Comparison of ENCODE assay signal across 7 cellular contexts in the genomic region with DNA sequence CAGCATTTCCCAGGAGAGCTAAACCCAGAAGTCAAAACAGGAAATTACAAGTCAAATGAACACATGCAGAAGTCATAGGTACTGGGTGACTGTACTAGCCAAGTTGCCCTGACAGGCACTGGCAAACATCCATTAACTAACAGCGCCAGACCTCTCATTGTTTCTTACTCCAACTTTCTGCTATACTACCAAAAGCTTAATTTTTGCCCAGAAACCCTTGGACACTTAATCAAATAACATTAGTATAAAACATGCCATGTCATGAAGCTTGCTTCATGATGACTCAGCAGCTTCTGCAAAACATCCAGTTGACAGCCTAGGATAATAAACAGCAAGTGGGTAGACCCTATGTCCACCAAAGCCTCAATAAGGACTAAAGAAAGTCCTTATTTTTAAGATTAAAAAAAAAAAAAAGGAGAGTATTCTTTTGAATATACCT. TPM values are rescaled to one million over a fixed set of nuclear protein-coding genes. Genes with fewer than 3 reads are reported as not detected.
DNase-seq lines count a peak whose midpoint lies in the region; ATAC-seq and TF ChIP-seq lines count a peak whose summit lies in the region.

No MANE protein-coding gene starts in this region.

- H3K36me3 Mint-ChIP-seq in brain: peaks cover 34% of the 10 kb centered on the region
- H3K36me3 Mint-ChIP-seq in naive thymus-derived CD4-positive, alpha-beta T cell: peaks cover 0 to 19% (median 0%) of the 10 kb centered on the region in 5 donors

- CTCF ChIA-PET in naive thymus-derived CD4-positive, alpha-beta T cell (lab: Charles Lee): interaction anchor here (0.6 to 1.5 kb wide), 4 partner anchors 28 to 503 kb away, joined by 3 to 4 read pairs (median 4); a partner anchor contains a TSS

- H3K4me1 Mint-ChIP-seq in brain: peaks cover 59% of the 10 kb centered on the region
- peaks cover 13 to 75% (median 51%) of the 10 kb centered on the region in 7 donors for H3K4me1 Mint-ChIP-seq in naive thymus-derived CD4-positive, alpha-beta T cell

- H3K4me3 Mint-ChIP-seq in brain: peak overlapping the region in 4 of 5 experiments; percentile 50 to 82 (median 67)
- H3K4me3 Mint-ChIP-seq in naive thymus-derived CD4-positive, alpha-beta T cell: peak overlapping the region; percentile 46 to 90 (median 79)

- peak overlapping the region in 4 of 5 experiments; percentile 57 to 77 (median 72) for H3K27ac Mint-ChIP-seq in brain
- H3K27ac Mint-ChIP-seq in naive thymus-derived CD4-positive, alpha-beta T cell: peak overlapping the region in 7 of 9 donors; percentile 51 to 86 (median 65)

- H3K9me3 ChIP-seq in naive thymus-derived CD4-positive, alpha-beta T cell (ENCODE audit: control insufficient read depth in 2 of 3, low read length in 3 of 3): no peaks in the 10 kb centered on the region

- peak overlapping the region; percentile 56 for H3K4me3 ChIP-seq in GM12864 (ENCODE audit: low read depth, low read length)
- no peak overlapping the region for H3K4me3 ChIP-seq in naive thymus-derived CD4-positive, alpha-beta T cell (ENCODE audit: low read length)
- peak overlapping the region in 3 of 59 donors; percentile 8 to 17 (median 12) for H3K4me3 ChIP-seq in dorsolateral prefrontal cortex

- H3K9me3 Mint-ChIP-seq in brain: no peaks in the 10 kb centered on the region
- H3K9me3 Mint-ChIP-seq in naive thymus-derived CD4-positive, alpha-beta T cell: peaks cover 0 to 3% (median 0%) of the 10 kb centered on the region in 11 donors

- H3K36me3 ChIP-seq in naive thymus-derived CD4-positive, alpha-beta T cell (ENCODE audit: control insufficient read depth in 2 of 3, insufficient read depth in 3 of 3, low read length in 3 of 3): peaks cover 0 to 7% (median 0%) of the 10 kb centered on the region in 3 experiments

- no peak for ATAC-seq in naive thymus-derived CD4-positive, alpha-beta T cell
- ATAC-seq in HG03460 (IDR thresholded peaks at IDR 0.05; ENCODE audit: unreplicated experiment): no peak

- no peak overlapping the region for H3K27ac ChIP-seq in naive thymus-derived CD4-positive, alpha-beta T cell (ENCODE audit: low read depth, low read length)
- peak overlapping the region in 12 of 59 donors; percentile 2 to 69 (median 26) for H3K27ac ChIP-seq in dorsolateral prefrontal cortex

- no peaks in the 10 kb centered on the region for H3K27me3 ChIP-seq in naive thymus-derived CD4-positive, alpha-beta T cell (ENCODE audit: control insufficient read depth in 2 of 2, insufficient read depth in 2 of 2, low read length in 2 of 2)
- no peaks in the 10 kb centered on the region for H3K27me3 ChIP-seq in dorsolateral prefrontal cortex

- DNase-seq in GM12864 (ENCODE audit: low read depth): peak; percentile 16
- DNase-seq in NCI-H226: peak; percentile 59
- peak in 4 of 9 donors; percentile 16 to 22 (median 16) for DNase-seq in naive thymus-derived CD4-positive, alpha-beta T cell
- DNase-seq in iPS-NIHi7 (ENCODE audit: extremely low spot score): no peak
- DNase-seq in dorsolateral prefrontal cortex: no peak

- no peak for TF ChIP-seq CTCF in GM12864 (IDR thresholded peaks at IDR 0.05; ENCODE audit: low read depth, low read length, missing control alignments)
- TF ChIP-seq CTCF in brain (conservative IDR thresholded peaks at IDR 0.05): no peak
- TF ChIP-seq CTCF in dorsolateral prefrontal cortex (IDR thresholded peaks at IDR 0.05 in 54 of 56, conservative IDR thresholded peaks at IDR 0.05 in 2 of 56; ENCODE audit: low read depth in 1 of 56, partially characterized antibody in 56 of 56): no peak

- POLR2A ChIA-PET in naive thymus-derived CD4-positive, alpha-beta T cell (lab: Charles Lee): interaction anchor here (0.6 to 1.2 kb wide), 4 partner anchors 24 to 438 kb away, joined by 3 to 9 read pairs (median 4); no protein-coding TSS in a partner anchor

- intact Hi-C loops in naive thymus-derived CD4-positive, alpha-beta T cell (cut with micrococcal nuclease): loop anchor here (5.0 to 10.0 kb wide), 3 partner anchors 48 to 1568 kb away; no protein-coding TSS in a partner anchor
- intact Hi-C loops in dorsolateral prefrontal cortex (cut with DNase I): loop anchor here in 1 of 2 donors (5.0 kb wide), 1 partner anchor 36 kb away; no protein-coding TSS in a partner anchor

- H3K4me1 ChIP-seq in naive thymus-derived CD4-positive, alpha-beta T cell (ENCODE audit: control insufficient read depth in 2 of 2, insufficient read depth in 2 of 2, low read length in 2 of 2): peaks cover 28 to 33% of the 10 kb centered on the region in 2 donors

- peaks cover 13% of the 10 kb centered on the region for H3K27me3 Mint-ChIP-seq in brain
- H3K27me3 Mint-ChIP-seq in naive thymus-derived CD4-positive, alpha-beta T cell: peaks cover 0 to 2% (median 0%) of the 10 kb centered on the region in 5 donors

RNA-seq across cellular contexts. Expression of a gene that starts 3.5 kb away (rescaled TPM):
- 40.1 TPM for polyA plus RNA-seq in brain (ENCODE audit: insufficient read depth, low read depth, low replicate concordance)
- total RNA-seq in naive thymus-derived CD4-positive, alpha-beta T cell: 10 to 100 TPM; 47.7 to 90.9 (median 53.0) TPM
- 1 to 10 TPM; 2.5 to 6.5 TPM for polyA plus RNA-seq in naive thymus-derived CD4-positive, alpha-beta T cell
- total RNA-seq in dorsolateral prefrontal cortex: 10 to 100 TPM; 26.7 to 40.0 (median 33.5) TPM

Comparison
In these comparisons a context has a peak if more than half of its experiments do, and no peak if none do; other contexts are left out.
1. DNase-seq: peak in GM12864 (single experiment) and NCI-H226 (single experiment); none in iPS-NIHi7 (single experiment) and dorsolateral prefrontal cortex (0 of 10).